Comparison of ENCODE assay signal across 25 cellular contexts in genomic region chr7:1292972-1293830, GRCh38.
DNase-seq lines count a peak whose midpoint lies in the region; ATAC-seq, FAIRE-seq and TF ChIP-seq lines count a peak whose summit lies in the region.
"Had no signal": no experiment of that assay in that cellular context is flagged by ENCODE, and none has a peak within 500 bp of the region (broad histone marks: within the 10 kb centered on the region; RNA-seq: fewer than 3 reads in every experiment).

No MANE protein-coding gene starts in this region.

- no peak overlapping the region for H2AFZ ChIP-seq in H1 (ENCODE audit: low read length)
- no peak overlapping the region for H2AFZ ChIP-seq in neuronal stem cell (ENCODE audit: low read length)
- H2AFZ ChIP-seq: PC-9 had no signal

- no peaks in the 10 kb centered on the region for H3K36me3 ChIP-seq in BLaER1 treated with 17β-estradiol and CSF1 and Interleukin-3, amounts not matched to agents 10 nM and 100 nM
- H3K36me3 ChIP-seq in H1 (ENCODE audit: control insufficient read depth in 2 of 4, insufficient read depth in 4 of 4, low read length in 3 of 4): no peaks in the 10 kb centered on the region
- no peaks in the 10 kb centered on the region for H3K36me3 ChIP-seq in neuronal stem cell (replicated peaks in 1 of 2; ENCODE audit: control insufficient read depth in 2 of 2, insufficient read depth in 2 of 2, low read length in 2 of 2)
- H3K36me3 ChIP-seq in testis (ENCODE audit: low read depth, missing control alignments): no peaks in the 10 kb centered on the region

- H3K18ac ChIP-seq in H1 (ENCODE audit: extremely low read depth, low read length): no peak overlapping the region
- H3K18ac ChIP-seq in neuronal stem cell (ENCODE audit: low read length): peak overlapping the region; percentile 74

- ATAC-seq in Right ventricle myocardium inferior: no peak
- ATAC-seq in left cardiac atrium: no peak
- no peak for ATAC-seq in HG03139 (IDR thresholded peaks at IDR 0.05; ENCODE audit: unreplicated experiment)

- peaks cover 0 to 28% (median 0%) of the 10 kb centered on the region in 11 experiments; a peak in 4 of 22 replicates for H4K20me1 ChIP-seq in BLaER1 treated with 17β-estradiol and CSF1 and Interleukin-3, amounts not matched to agents 10 nM and 100 nM
- H4K20me1 ChIP-seq in H1 (replicated peaks in 1 of 2; ENCODE audit: control insufficient read depth in 1 of 2, insufficient read depth in 2 of 2, low read length in 2 of 2): no peaks in the 10 kb centered on the region

- no peak overlapping the region; the same call in 1 of the 2 replicates for H4K8ac ChIP-seq in H1 (ENCODE audit: extremely low read depth, insufficient read depth, low read length)
- H4K8ac ChIP-seq in neuronal stem cell (ENCODE audit: low read depth, low read length): no peak overlapping the region

- TF ChIP-seq CTCF in H1 (IDR thresholded peaks at IDR 0.05; ENCODE audit: control extremely low read depth in 1 of 3, insufficient read depth in 1 of 3, low read depth in 1 of 3, low read length in 3 of 3) (no peak), testis (IDR thresholded peaks at IDR 0.05) (no peak)

- CTCF ChIA-PET in H1 (lab: Charles Lee; ENCODE audit: partially characterized antibody): interaction anchor here (0.9 to 1.2 kb wide), 2 partner anchors 42 to 57 kb away, joined by 3 to 4 read pairs; no protein-coding TSS in a partner anchor

- no peak overlapping the region for H2BK20ac ChIP-seq in H1 (ENCODE audit: low read length)

- no peaks in the 10 kb centered on the region for H3K79me2 ChIP-seq in H1 (ENCODE audit: control insufficient read depth in 1 of 2, insufficient read depth in 2 of 2, low read length in 2 of 2)

- POLR2A ChIA-PET in H1 (lab: Charles Lee; ENCODE audit: partially characterized antibody): interaction anchor here (1.5 kb wide), 1 partner anchor 30 kb away, joined by 3 read pairs; no protein-coding TSS in a partner anchor

- peaks cover 0 to 73% (median 56%) of the 10 kb centered on the region in 10 experiments; a peak in 17 of 20 replicates for H3K4me1 ChIP-seq in BLaER1 treated with 17β-estradiol and CSF1 and Interleukin-3, amounts not matched to agents 10 nM and 100 nM
- H3K4me1 ChIP-seq in H1 (replicated peaks in 1 of 4; ENCODE audit: control insufficient read depth in 3 of 4, insufficient read depth in 4 of 4, low read length in 3 of 4): peaks cover 0 to 6% (median 0%) of the 10 kb centered on the region in 4 experiments; a peak in 2 of 7 replicates
- peaks cover 7 to 10% of the 10 kb centered on the region in 2 donors for H3K4me1 ChIP-seq in neuronal stem cell (ENCODE audit: control insufficient read depth in 2 of 2, insufficient read depth in 1 of 2, low read depth in 1 of 2, low read length in 2 of 2)
- H3K4me1 ChIP-seq in testis: peaks cover 10% of the 10 kb centered on the region

- H3K9ac ChIP-seq in BLaER1 treated with 17β-estradiol and CSF1 and Interleukin-3, amounts not matched to agents 10 nM and 100 nM: peak overlapping the region in 4 of 11 experiments; percentile 19 to 44 (median 37); a peak in 3 of 22 replicates
- H3K9ac ChIP-seq in H1 (replicated peaks in 1 of 4; ENCODE audit: extremely low read depth in 1 of 4, low read depth in 3 of 4, low read length in 3 of 4): no peak overlapping the region
- peak overlapping the region; percentile 38 for H3K9ac ChIP-seq in neuronal stem cell (ENCODE audit: low read depth, low read length, poor library complexity)

- H3K79me1 ChIP-seq in H1 (ENCODE audit: low read depth, low read length): no peaks in the 10 kb centered on the region
- H3K79me1 ChIP-seq in neuronal stem cell (ENCODE audit: low read depth, low read length): no peaks in the 10 kb centered on the region

- no peak overlapping the region for H3K27ac ChIP-seq in BLaER1 treated with 17β-estradiol and CSF1 and Interleukin-3, amounts not matched to agents 10 nM and 100 nM
- H3K27ac ChIP-seq in H1 (ENCODE audit: low read depth, low read length) (no peak overlapping the region), neuronal stem cell (replicated peaks; ENCODE audit: low read length) (no peak overlapping the region), testis (no peak overlapping the region)
- H3K27ac ChIP-seq: C4-2B, HL-60, PC-9 had no signal

- H2AK5ac ChIP-seq in H1 (ENCODE audit: low read depth, low read length): no peak overlapping the region
- H2AK5ac ChIP-seq in neuronal stem cell (ENCODE audit: low read depth, low read length): peak overlapping the region; percentile 90

- intact Hi-C loops in Right ventricle myocardium inferior (cut with DNase I): no loop called here
- intact Hi-C loops in left cardiac atrium (cut with DNase I): no loop called here
- intact Hi-C loops in testis (cut with DNase I; ENCODE audit: low total_unique reads): no loop called here

- H3K56ac ChIP-seq in H1 (replicated peaks; ENCODE audit: insufficient read length, low read depth, low read length): no peak overlapping the region

- TF ChIP-seq RAD21 in H1 (IDR thresholded peaks at IDR 0.05 in 1 of 2, conservative IDR thresholded peaks at IDR 0.05 in 1 of 2; ENCODE audit: low read depth in 2 of 2, low read length in 2 of 2): no peak

- H3K4me3 ChIP-seq in BLaER1 treated with 17β-estradiol and CSF1 and Interleukin-3, amounts not matched to agents 10 nM and 100 nM: no peak overlapping the region
- no peak overlapping the region for H3K4me3 ChIP-seq in H1 (ENCODE audit: extremely low read depth in 1 of 4, insufficient read depth in 2 of 4, low read depth in 3 of 4, low read length in 4 of 4)
- no peak overlapping the region for H3K4me3 ChIP-seq in neuronal stem cell (ENCODE audit: low read length in 2 of 2)
- H3K4me3 ChIP-seq in testis: no peak overlapping the region
- H3K4me3 ChIP-seq: PC-9 had no signal

- no peak overlapping the region for H3K23ac ChIP-seq in H1 (ENCODE audit: insufficient read length)
- H3K23ac ChIP-seq in neuronal stem cell (ENCODE audit: low read depth, low read length, poor library complexity): no peak overlapping the region

- H3K4me2 ChIP-seq in BLaER1 treated with 17β-estradiol and CSF1 and Interleukin-3, amounts not matched to agents 10 nM and 100 nM: peak overlapping the region in 8 of 11 experiments; percentile 15 to 88 (median 64); a peak in 14 of 22 replicates
- H3K4me2 ChIP-seq in H1 (ENCODE audit: insufficient read depth in 1 of 2, low read depth in 2 of 2, low read length in 2 of 2): no peak overlapping the region
- no peak overlapping the region for H3K4me2 ChIP-seq in neuronal stem cell (ENCODE audit: insufficient read depth, low read length, poor library complexity, severe bottlenecking)
- H3K4me2 ChIP-seq: PC-9 had no signal

- no peak overlapping the region for H3K14ac ChIP-seq in H1 (ENCODE audit: insufficient read length)
- H3K14ac ChIP-seq in neuronal stem cell (ENCODE audit: low read length): no peak overlapping the region

- no peaks in the 10 kb centered on the region for H3K9me3 ChIP-seq in BLaER1 treated with 17β-estradiol and CSF1 and Interleukin-3, amounts not matched to agents 10 nM and 100 nM (replicated peaks in 1 of 11)
- H3K9me3 ChIP-seq in H1 (ENCODE audit: insufficient read depth in 2 of 2, low read depth in 1 of 2, low read length in 1 of 2) (no peaks in the 10 kb centered on the region), neuronal stem cell (replicated peaks in 1 of 2; ENCODE audit: control insufficient read depth in 2 of 2, insufficient read depth in 1 of 2, low read depth in 1 of 2, low read length in 2 of 2) (no peaks in the 10 kb centered on the region), testis (no peaks in the 10 kb centered on the region)

- whole genome bisulfite sequencing in H1 (ENCODE audit: extremely low coverage in 1 of 2, insufficient coverage in 1 of 2, insufficient read length in 1 of 2, insufficient replicate concordance in 2 of 2, low coverage in 1 of 2, low lambda C conversion rate in 2 of 2, missing lambda C conversion rate in 1 of 2), 2 experiments: 83% methylated on average over 23 of the region's 24 CpGs; no CpG with 5 or more reads in 1 of the 2 experiments
- no CpG with 5 or more reads among the region's 24 CpGs for WGBS in neuronal stem cell (ENCODE audit: extremely low coverage in 2 of 2, insufficient read length in 2 of 2, insufficient replicate concordance in 1 of 2), 2 donors
- WGBS in testis, 2 donors: 55 to 59% methylated on average over 10 to 24 of the region's 24 CpGs

- H2BK5ac ChIP-seq in H1 (ENCODE audit: low read depth, low read length) (no peak overlapping the region), neuronal stem cell (ENCODE audit: low read length) (peak overlapping the region; percentile 75)

- H2BK120ac ChIP-seq in H1 (replicated peaks; ENCODE audit: low read depth, low read length): no peak overlapping the region
- no peak overlapping the region for H2BK120ac ChIP-seq in neuronal stem cell (ENCODE audit: low read depth, low read length)

- H3K27me3 ChIP-seq in BLaER1 treated with 17β-estradiol and CSF1 and Interleukin-3, amounts not matched to agents 10 nM and 100 nM: peaks cover 29 to 86% (median 76%) of the 10 kb centered on the region in 11 experiments
- H3K27me3 ChIP-seq in H1 (replicated peaks in 1 of 4; ENCODE audit: control insufficient read depth in 3 of 4, extremely low read depth in 1 of 4, insufficient read depth in 3 of 4, low read length in 3 of 4) (peaks cover 0 to 28% (median 21%) of the 10 kb centered on the region in 4 experiments; a peak in 6 of 7 replicates), neuronal stem cell (ENCODE audit: control insufficient read depth in 3 of 3, insufficient read depth in 3 of 3, low read depth in 1 of 3, low read length in 3 of 3) (peaks cover 0 to 85% (median 31%) of the 10 kb centered on the region in 3 experiments), testis (no peaks in the 10 kb centered on the region)

- TF ChIP-seq EP300 in H1 (IDR thresholded peaks at IDR 0.05; ENCODE audit: borderline replicate concordance in 1 of 2, low read depth in 2 of 2, low read length in 2 of 2): no peak

- H4K5ac ChIP-seq in H1 (ENCODE audit: insufficient read length, low read depth, low read length): no peak overlapping the region

- H2BK12ac ChIP-seq in H1 (ENCODE audit: low read depth, low read length) (0 out of 2 replicates have a peak overlapping the region, but pooled peaks have one; percentile 9), neuronal stem cell (ENCODE audit: low read length) (no peak overlapping the region)

- H3K4ac ChIP-seq in H1 (replicated peaks; ENCODE audit: insufficient read length, low read depth, low read length) (no peak overlapping the region), neuronal stem cell (ENCODE audit: low read length) (no peak overlapping the region)

- no peak overlapping the region for H4K91ac ChIP-seq in H1 (replicated peaks; ENCODE audit: insufficient read length, low read length)
- no peak overlapping the region for H4K91ac ChIP-seq in neuronal stem cell (ENCODE audit: low read depth, low read length, poor library complexity)

- H3K23me2 ChIP-seq in H1 (ENCODE audit: low read depth, low read length): peaks cover 10% of the 10 kb centered on the region; the same call in 1 of the 2 replicates

- FAIRE-seq in H1 (lab: Jason Lieb, UNC): no peak
- FAIRE-seq: A204.1, GM12892, GM19239 had no signal

- DNase-seq in Right ventricle myocardium inferior (ENCODE audit: missing footprints) (peak; percentile 52), left cardiac atrium (no peak), H1 (ENCODE audit: low read depth in 1 of 2, low spot score in 2 of 2) (peak in 1 of 2 experiments; percentile 51), neuronal stem cell (ENCODE audit: low spot score) (no peak), hepatic stellate cell (ENCODE audit: low spot score) (no peak), testis (no peak)
- DNase-seq: AML-193, DND-41, H7, NCI-H1048, NCI-H1417, NCI-H1694 treated with DMSO at 0.1 percent for 48 hours, NCI-H2081, NCI-H2227 treated with DMSO at 0.1 percent for 48 hours, NCI-H526 treated with DMSO at 0.1 percent for 48 hours, PC-9, SHP77, SW 1271 had no signal

- TF ChIP-seq POLR2A in H1 (IDR thresholded peaks at IDR 0.05; ENCODE audit: control extremely low read depth in 1 of 2, low read depth in 2 of 2, low read length in 2 of 2) (no peak), testis (IDR thresholded peaks at IDR 0.05) (no peak)

- H2BK15ac ChIP-seq in H1 (ENCODE audit: low read length): no peak overlapping the region; the same call in 1 of the 2 replicates
- peak overlapping the region; percentile 78 for H2BK15ac ChIP-seq in neuronal stem cell (ENCODE audit: low read length)

Comparison
In these comparisons a context has a peak if more than half of its experiments do, and no peak if none do; other contexts are left out.
1. H3K4me2 ChIP-seq: peak in BLaER1 treated with 17β-estradiol and CSF1 and Interleukin-3, amounts not matched to agents 10 nM and 100 nM (8 of 11); none in H1 (0 of 2) and neuronal stem cell (single experiment).